Comparison of ENCODE assay signal across 8 cellular contexts in genomic region chr17:28644782-28645575, GRCh38.
DNase-seq lines count a peak whose midpoint lies in the region; ATAC-seq, FAIRE-seq and TF ChIP-seq lines count a peak whose summit lies in the region.

BLTP2 (minus strand) TSS chr17:28645158; CDS start chr17:28645056, 102 bp downstream.

- H3K4me3 ChIP-seq in retinal pigment epithelial cell (ENCODE audit: low read length) = peak within 1 kb of the TSS; percentile 94

- DNase-seq in GM18507 (ENCODE audit: extremely low spot score, insufficient read length, low read depth) = peak; percentile 94
- DNase-seq in NCI-H2081 (lab: John Stamatoyannopoulos, UW) = peak; percentile 89 to 90
- DNase-seq in T1000 (lab: John Stamatoyannopoulos, UW) = peak; percentile 91
- peak; percentile 99 for DNase-seq in astrocyte of the hippocampus (ENCODE audit: low read depth, low spot score)
- peak; percentile 92 to 95 for DNase-seq in hippocampal formation (lab: John Stamatoyannopoulos, UW)
- DNase-seq in retinal pigment epithelial cell (ENCODE audit: low read depth) = peak; percentile 80
- no peak for DNase-seq in cortex of kidney (lab: John Stamatoyannopoulos, UW)

- peak; percentile 96 for FAIRE-seq in GM18507 (lab: Jason Lieb, UNC)

- no peak for TF ChIP-seq CTCF in retinal pigment epithelial cell (conservative IDR thresholded peaks at IDR 0.05; ENCODE audit: low read depth, low read length)

- peak; percentile 88 for ATAC-seq in HG02973 (IDR thresholded peaks at IDR 0.05; ENCODE audit: unreplicated experiment)
